24 cellular contexts compared by ENCODE assay signal in genomic region chr3:71104586-71104985, GRCh38.
A peak's percentile ranks its signal among the peaks of the same experiment; 100 is the strongest.
DNase-seq lines count a peak whose midpoint lies in the region; ATAC-seq and TF ChIP-seq lines count a peak whose summit lies in the region.
"Had no signal": no experiment of that assay in that cellular context is flagged by ENCODE, and none has a peak within 500 bp of the region (broad histone marks: within the 10 kb centered on the region; RNA-seq: fewer than 3 reads in every experiment).

No MANE protein-coding gene starts in this region.

- H2AFZ ChIP-seq in fibroblast of lung (ENCODE audit: low read length) = no peak overlapping the region

- no peak overlapping the region for H3K4me2 ChIP-seq in fibroblast of lung (ENCODE audit: extremely low read depth, insufficient read depth, low read length)

- DNase-seq in activated CD4-positive, alpha-beta T cell treated with anti-CD3 and anti-CD28 coated beads for 36 hours = no peak
- no peak for DNase-seq in activated CD4-positive, alpha-beta T cell treated with anti-CD3 and anti-CD28 coated beads, Interleukin-2, amount 10 ng/mL, durations not matched to agents 7 days and 5 days
- DNase-seq in activated B cell treated with CpG ODN at 0.5 μM for 24 hours (no peak), fibroblast of lung (ENCODE audit: low read depth in 2 of 2) (no peak), MV-4-11 (lab: John Stamatoyannopoulos, UW) (no peak), NCI-H748 (lab: John Stamatoyannopoulos, UW; ENCODE audit: unreplicated experiment) (no peak), SHP77 treated with DMSO at 0.1 percent for 48 hours (lab: John Stamatoyannopoulos, UW) (no peak)
- DNase-seq: 8988T; activated CD8-positive, alpha-beta memory T cell treated with anti-CD3 and anti-CD28 coated beads, Interleukin-2, amount 10 ng/mL, durations not matched to agents 7 days and 5 days; activated gamma-delta T cell treated with Interleukin-2 at 50 U/mL for 16 hours; body of pancreas; DMS153; KBM-7; left ventricle myocardium superior; NCI-H1092; NCI-H2107; NCI-H526; stimulated activated CD4-positive, alpha-beta T cell treated with anti-CD3 and anti-CD28 coated beads, Interleukin-4, amount 100 ng/mL, for 1 hour; testis had no signal

- no peaks in the 10 kb centered on the region for H3K9me3 ChIP-seq in fibroblast of lung (ENCODE audit: control insufficient read depth, insufficient read depth, low read depth, low read length)
- H3K9me3 ChIP-seq: BLaER1 treated with 17β-estradiol and CSF1 and Interleukin-3, amounts not matched to agents 10 nM and 100 nM; body of pancreas; testis had no signal

- H4K20me1 ChIP-seq in fibroblast of lung (ENCODE audit: control insufficient read depth, extremely low read depth, insufficient read depth, low read length) = no peaks in the 10 kb centered on the region

- H3K27ac Mint-ChIP-seq in activated CD4-positive, alpha-beta T cell treated with anti-CD3 and anti-CD28 coated beads for 36 hours = peak overlapping the region; percentile 77
- H3K27ac Mint-ChIP-seq in activated CD4-positive, alpha-beta T cell treated with anti-CD3 and anti-CD28 coated beads, Interleukin-2, amount 10 ng/mL, durations not matched to agents 7 days and 5 days = no peak overlapping the region
- peak overlapping the region; percentile 71 for H3K27ac Mint-ChIP-seq in activated B cell treated with CpG ODN at 0.5 μM for 24 hours
- peak overlapping the region; percentile 72 for H3K27ac Mint-ChIP-seq in stimulated activated memory B cell treated with anti-CD40 and anti-IgM and Interleukin-4, amounts not matched to agents 10 μg/mL and 1 μg/mL and 100 μg/mL, for 72 hours
- H3K27ac Mint-ChIP-seq: T-helper 2 cell treated with Interferon-gamma antibody and Interleukin-4, amounts not matched to agents 5 μg/mL and 100 μg/mL, for 36 hours had no signal

- H3K27ac ChIP-seq in fibroblast of lung (ENCODE audit: insufficient read depth, low read length) = peak overlapping the region; percentile 94
- H3K27ac ChIP-seq: BLaER1 treated with 17β-estradiol and CSF1 and Interleukin-3, amounts not matched to agents 10 nM and 100 nM; body of pancreas; testis had no signal

- H3K4me1 Mint-ChIP-seq in activated CD4-positive, alpha-beta T cell treated with anti-CD3 and anti-CD28 coated beads for 36 hours = peaks cover 97% of the 10 kb centered on the region
- H3K4me1 Mint-ChIP-seq in activated CD4-positive, alpha-beta T cell treated with anti-CD3 and anti-CD28 coated beads, Interleukin-2, amount 10 ng/mL, durations not matched to agents 7 days and 5 days = peaks cover 65% of the 10 kb centered on the region
- H3K4me1 Mint-ChIP-seq in activated B cell treated with CpG ODN at 0.5 μM for 24 hours = peaks cover 95% of the 10 kb centered on the region
- peaks cover 85% of the 10 kb centered on the region for H3K4me1 Mint-ChIP-seq in stimulated activated memory B cell treated with anti-CD40 and anti-IgM and Interleukin-4, amounts not matched to agents 10 μg/mL and 1 μg/mL and 100 μg/mL, for 72 hours

- intact Hi-C loops in activated CD4-positive, alpha-beta T cell treated with anti-CD3 and anti-CD28 coated beads for 36 hours (cut with DNase I, micrococcal nuclease) = no loop called here
- intact Hi-C loops in activated B cell treated with CpG ODN at 0.5 μM for 24 hours (cut with micrococcal nuclease) = no loop called here

- H3K27me3 Mint-ChIP-seq in activated CD4-positive, alpha-beta T cell treated with anti-CD3 and anti-CD28 coated beads for 36 hours = no peaks in the 10 kb centered on the region
- no peaks in the 10 kb centered on the region for H3K27me3 Mint-ChIP-seq in activated CD4-positive, alpha-beta T cell treated with anti-CD3 and anti-CD28 coated beads, Interleukin-2, amount 10 ng/mL, durations not matched to agents 7 days and 5 days
- H3K27me3 Mint-ChIP-seq in activated B cell treated with CpG ODN at 0.5 μM for 24 hours = no peaks in the 10 kb centered on the region
- no peaks in the 10 kb centered on the region for H3K27me3 Mint-ChIP-seq in stimulated activated memory B cell treated with anti-CD40 and anti-IgM and Interleukin-4, amounts not matched to agents 10 μg/mL and 1 μg/mL and 100 μg/mL, for 72 hours
- H3K27me3 Mint-ChIP-seq: activated CD8-positive, alpha-beta memory T cell treated with anti-CD3 and anti-CD28 coated beads, Interleukin-2, amount 10 ng/mL, durations not matched to agents 7 days and 5 days had no signal

- no peak overlapping the region for H3K9ac ChIP-seq in fibroblast of lung (ENCODE audit: insufficient read depth, low read length)
- H3K9ac ChIP-seq: BLaER1 treated with 17β-estradiol and CSF1 and Interleukin-3, amounts not matched to agents 10 nM and 100 nM had no signal

- no peaks in the 10 kb centered on the region for H3K27me3 ChIP-seq in fibroblast of lung (ENCODE audit: control insufficient read depth, insufficient read depth, low read length)
- H3K27me3 ChIP-seq: BLaER1 treated with 17β-estradiol and CSF1 and Interleukin-3, amounts not matched to agents 10 nM and 100 nM; body of pancreas; testis had no signal

- H3K4me3 Mint-ChIP-seq in activated CD4-positive, alpha-beta T cell treated with anti-CD3 and anti-CD28 coated beads for 36 hours = no peak overlapping the region
- H3K4me3 Mint-ChIP-seq in activated CD4-positive, alpha-beta T cell treated with anti-CD3 and anti-CD28 coated beads, Interleukin-2, amount 10 ng/mL, durations not matched to agents 7 days and 5 days = no peak overlapping the region
- no peak overlapping the region for H3K4me3 Mint-ChIP-seq in activated B cell treated with CpG ODN at 0.5 μM for 24 hours
- H3K4me3 Mint-ChIP-seq in stimulated activated memory B cell treated with anti-CD40 and anti-IgM and Interleukin-4, amounts not matched to agents 10 μg/mL and 1 μg/mL and 100 μg/mL, for 72 hours = no peak overlapping the region
- H3K4me3 Mint-ChIP-seq: activated CD8-positive, alpha-beta memory T cell treated with anti-CD3 and anti-CD28 coated beads, Interleukin-2, amount 10 ng/mL, durations not matched to agents 7 days and 5 days; nephron; T-helper 2 cell treated with Interferon-gamma antibody and Interleukin-4, amounts not matched to agents 5 μg/mL and 100 μg/mL, for 36 hours had no signal

- H3K9me3 Mint-ChIP-seq in activated CD4-positive, alpha-beta T cell treated with anti-CD3 and anti-CD28 coated beads for 36 hours (ENCODE audit: low read depth) = no peaks in the 10 kb centered on the region
- H3K9me3 Mint-ChIP-seq in activated CD4-positive, alpha-beta T cell treated with anti-CD3 and anti-CD28 coated beads, Interleukin-2, amount 10 ng/mL, durations not matched to agents 7 days and 5 days = no peaks in the 10 kb centered on the region
- no peaks in the 10 kb centered on the region for H3K9me3 Mint-ChIP-seq in activated B cell treated with CpG ODN at 0.5 μM for 24 hours
- H3K9me3 Mint-ChIP-seq in stimulated activated memory B cell treated with anti-CD40 and anti-IgM and Interleukin-4, amounts not matched to agents 10 μg/mL and 1 μg/mL and 100 μg/mL, for 72 hours = no peaks in the 10 kb centered on the region
- H3K9me3 Mint-ChIP-seq: nephron; T-helper 2 cell treated with Interferon-gamma antibody and Interleukin-4, amounts not matched to agents 5 μg/mL and 100 μg/mL, for 36 hours had no signal

- peaks cover 44% of the 10 kb centered on the region for H3K4me1 ChIP-seq in fibroblast of lung (ENCODE audit: control insufficient read depth, extremely low read depth, insufficient read depth, low read length)

- CTCF ChIA-PET in activated CD4-positive, alpha-beta T cell treated with anti-CD3 and anti-CD28 coated beads for 36 hours (lab: Charles Lee) = no interaction called here
- CTCF ChIA-PET in activated CD4-positive, alpha-beta T cell treated with anti-CD3 and anti-CD28 coated beads, Interleukin-2, amount 10 ng/mL, durations not matched to agents 7 days and 5 days (lab: Charles Lee) = no interaction called here
- CTCF ChIA-PET in activated B cell treated with CpG ODN at 0.5 μM for 24 hours (lab: Charles Lee) = no interaction called here

- H3K4me3 ChIP-seq in fibroblast of lung (replicated peaks in 1 of 4; ENCODE audit: control extremely low read depth in 1 of 4, insufficient read depth in 1 of 4, low read depth in 3 of 4, low read length in 4 of 4) = no peak overlapping the region
- H3K4me3 ChIP-seq: BLaER1 treated with 17β-estradiol and CSF1 and Interleukin-3, amounts not matched to agents 10 nM and 100 nM; body of pancreas; skin epidermis; testis had no signal

- H3K79me2 ChIP-seq in fibroblast of lung (ENCODE audit: control insufficient read depth, insufficient read depth, low read length) = peaks cover 44% of the 10 kb centered on the region

- ATAC-seq in activated CD4-positive, alpha-beta T cell treated with anti-CD3 and anti-CD28 coated beads for 36 hours = no peak
- no peak for ATAC-seq in activated B cell treated with CpG ODN at 0.5 μM for 24 hours (ENCODE audit: low read depth)
- no peak for ATAC-seq in stimulated activated memory B cell treated with anti-CD40 and anti-IgM and Interleukin-4, amounts not matched to agents 10 μg/mL and 1 μg/mL and 100 μg/mL, for 72 hours
- ATAC-seq: activated CD8-positive, alpha-beta memory T cell treated with anti-CD3 and anti-CD28 coated beads, Interleukin-2, amount 10 ng/mL, durations not matched to agents 7 days and 5 days; body of pancreas; left ventricle myocardium superior had no signal

- peaks cover 70% of the 10 kb centered on the region for H3K36me3 Mint-ChIP-seq in activated CD4-positive, alpha-beta T cell treated with anti-CD3 and anti-CD28 coated beads for 36 hours (ENCODE audit: low read depth)
- peaks cover 60% of the 10 kb centered on the region for H3K36me3 Mint-ChIP-seq in activated CD4-positive, alpha-beta T cell treated with anti-CD3 and anti-CD28 coated beads, Interleukin-2, amount 10 ng/mL, durations not matched to agents 7 days and 5 days (ENCODE audit: low read depth)
- H3K36me3 Mint-ChIP-seq in activated B cell treated with CpG ODN at 0.5 μM for 24 hours (ENCODE audit: low read depth) = peaks cover 86% of the 10 kb centered on the region
- peaks cover 54% of the 10 kb centered on the region for H3K36me3 Mint-ChIP-seq in stimulated activated memory B cell treated with anti-CD40 and anti-IgM and Interleukin-4, amounts not matched to agents 10 μg/mL and 1 μg/mL and 100 μg/mL, for 72 hours

- no peaks in the 10 kb centered on the region for H3K36me3 ChIP-seq in fibroblast of lung (ENCODE audit: control insufficient read depth, insufficient read depth, low read length)

- POLR2A ChIA-PET in activated CD4-positive, alpha-beta T cell treated with anti-CD3 and anti-CD28 coated beads for 36 hours (lab: Charles Lee) = no interaction called here
- POLR2A ChIA-PET in activated CD4-positive, alpha-beta T cell treated with anti-CD3 and anti-CD28 coated beads, Interleukin-2, amount 10 ng/mL, durations not matched to agents 7 days and 5 days (lab: Charles Lee) = no interaction called here
- POLR2A ChIA-PET in activated B cell treated with CpG ODN at 0.5 μM for 24 hours (lab: Charles Lee) = interaction anchor here (0.9 kb wide), 1 partner anchor 10 kb away, joined by 3 read pairs; no protein-coding TSS in a partner anchor

- TF ChIP-seq CTCF in activated B cell treated with CpG ODN at 0.5 μM for 24 hours (IDR thresholded peaks at IDR 0.05) = no peak
- TF ChIP-seq CTCF in fibroblast of lung (conservative IDR thresholded peaks at IDR 0.05 in 1 of 2, IDR thresholded peaks at IDR 0.05 in 1 of 2; ENCODE audit: low read depth in 1 of 2, low read length in 2 of 2) = no peak
